In genomic region chr1:168009322-168009721, GRCh38 we compare ENCODE assay signal across 19 cellular contexts.
"Had no signal": no experiment of that assay in that cellular context is flagged by ENCODE, and none has a peak within 500 bp of the region (broad histone marks: within the 10 kb centered on the region; RNA-seq: fewer than 3 reads in every experiment).

No MANE protein-coding gene starts in this region.

- H3K4me3 ChIP-seq: coronary artery, gastroesophageal sphincter, pancreas, psoas muscle, right atrium auricular region, tibial artery had no signal

- H3K27ac ChIP-seq: coronary artery, epithelial cell of prostate, gastroesophageal sphincter, pancreas, psoas muscle, right atrium auricular region, tibial artery had no signal

- H3K4me1 Mint-ChIP-seq: endodermal cell, nephron had no signal

- H3K27me3 ChIP-seq: gastroesophageal sphincter, pancreas, right atrium auricular region, tibial artery had no signal

- H3K27ac Mint-ChIP-seq: endodermal cell, nephron had no signal

- H3K4me1 ChIP-seq: pancreas, psoas muscle, tibial artery had no signal

- H3K4me3 Mint-ChIP-seq: endodermal cell, nephron had no signal

- DNase-seq: activated CD4-positive, alpha-beta T cell treated with anti-CD3 and anti-CD28 coated beads for 48 hours; activated naive CD4-positive, alpha-beta T cell treated with Interleukin-2 at 50 U/mL for 16 hours; amygdala; endodermal cell; head of caudate nucleus; hypothalamus; midbrain; pancreas; psoas muscle; stimulated activated CD4-positive, alpha-beta T cell treated with anti-CD3 and anti-CD28 coated beads, Interleukin-4, amount 100 ng/mL, for 24 hours; stimulated activated naive CD8-positive, alpha-beta T cell treated with anti-CD3 and anti-CD28 coated beads, Interleukin-15, Interleukin-2, amounts not matched to agents 100 U/mL and 50 U/mL, for 24 hours; T-helper 1 cell; T1000; tibial artery had no signal

- ATAC-seq: gastroesophageal sphincter; pancreas; psoas muscle; stimulated activated naive CD8-positive, alpha-beta T cell treated with anti-CD3 and anti-CD28 coated beads, Interleukin-15, Interleukin-2, amounts not matched to agents 100 U/mL and 50 U/mL, for 24 hours had no signal

- H3K9me3 Mint-ChIP-seq: endodermal cell, nephron had no signal
